1 cellular context compared by ENCODE assay signal in the genomic region with DNA sequence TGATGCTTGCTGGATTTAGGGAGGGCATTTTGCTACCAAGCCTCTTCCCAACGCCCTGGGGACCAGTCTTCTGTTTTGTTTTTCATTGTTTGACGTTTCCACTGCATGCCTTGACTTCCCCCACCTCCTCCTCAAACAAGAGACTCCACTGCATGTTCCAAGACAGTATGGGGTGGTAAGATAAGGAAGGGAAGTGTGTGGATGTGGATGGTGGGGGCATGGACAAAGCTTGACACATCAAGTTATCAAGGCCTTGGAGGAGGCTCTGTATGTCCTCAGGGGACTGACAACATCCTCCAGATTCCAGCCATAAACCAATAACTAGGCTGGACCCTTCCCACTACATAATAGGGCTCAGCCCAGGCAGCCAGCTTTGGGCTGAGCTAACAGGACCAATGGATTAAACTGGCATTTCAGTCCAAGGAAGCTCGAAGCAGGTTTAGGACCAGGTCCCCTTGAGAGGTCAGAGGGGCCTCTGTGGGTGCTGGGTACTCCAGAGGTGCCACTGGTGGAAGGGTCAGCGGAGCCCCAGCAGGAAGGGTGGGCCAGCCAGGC.
TF ChIP-seq lines count a peak whose summit lies in the region.

No MANE protein-coding gene starts in this region.

TF ChIP-seq in HepG2, 621 proteins besides CTCF, POLR2A, EP300 and RAD21:
- TF ChIP-seq RXRA (CRISPR knock-in tag; IDR thresholded peaks at IDR 0.05) = 0 out of 2 replicates have a peak, but pooled peaks have one; percentile 12
- TF ChIP-seq ATF2 (CRISPR knock-in tag; IDR thresholded peaks at IDR 0.05) = no peak
